1 cellular context compared by ENCODE assay signal in genomic region chr9:6006968-6007769, GRCh38.
TF ChIP-seq lines count a peak whose summit lies in the region.

No MANE protein-coding gene starts in this region.

TF ChIP-seq in K562, 482 proteins besides CTCF, POLR2A, EP300 and RAD21 (continued from another document and continues in another):
- TF ChIP-seq BCLAF1 (IDR thresholded peaks at IDR 0.05; ENCODE audit: borderline replicate concordance in 1 of 2, control insufficient read depth in 1 of 2, low read depth in 2 of 2, low read length in 1 of 2) (no peak), E2F6 (IDR thresholded peaks at IDR 0.05; ENCODE audit: borderline replicate concordance in 1 of 2, extremely low read depth in 1 of 2, insufficient read depth in 1 of 2, insufficient read length in 1 of 2, low read depth in 1 of 2, low read length in 1 of 2, poor library complexity in 1 of 2, severe bottlenecking in 1 of 2) (peak in 1 of 2 experiments; percentile 29), ZHX1 (conservative IDR thresholded peaks at IDR 0.05; ENCODE audit: low read length) (no peak), SMARCE1 (IDR thresholded peaks at IDR 0.05) (no peak), SAP30 (IDR thresholded peaks at IDR 0.05; ENCODE audit: borderline replicate concordance, insufficient read depth, low read depth, low read length, poor library complexity, severe bottlenecking) (peak; percentile 79), ETV5 (CRISPR knock-in tag; IDR thresholded peaks at IDR 0.05; ENCODE audit: low read depth) (no peak), DACH1 (IDR thresholded peaks at IDR 0.05; ENCODE audit: partially characterized antibody) (no peak), SMAD2 (IDR thresholded peaks at IDR 0.05; ENCODE audit: low read depth, low read length) (no peak), RBFOX2 (IDR thresholded peaks at IDR 0.05; ENCODE audit: low read depth, low read length) (peak; percentile 9; the same call in 1 of the 2 replicates), PBX2 (CRISPR knock-in tag; IDR thresholded peaks at IDR 0.05; ENCODE audit: low read depth) (no peak), PBX2 (tag; conservative IDR thresholded peaks at IDR 0.05; ENCODE audit: low read depth) (no peak), FOXK1 (CRISPR knock-in tag; IDR thresholded peaks at IDR 0.05; ENCODE audit: borderline replicate concordance) (no peak), IFI16 (CRISPR knock-in tag; IDR thresholded peaks at IDR 0.05) (no peak), NRF1 (conservative IDR thresholded peaks at IDR 0.05 in 1 of 2, IDR thresholded peaks at IDR 0.05 in 1 of 2) (peak; percentile 62 to 64), ZNF324 (CRISPR knock-in tag; IDR thresholded peaks at IDR 0.05) (no peak), ZNF212 (CRISPR knock-in tag; IDR thresholded peaks at IDR 0.05) (no peak), ZNF830 (CRISPR knock-in tag; IDR thresholded peaks at IDR 0.05) (no peak), HDAC2 (IDR thresholded peaks at IDR 0.05) (0 out of 2 replicates have a peak, but pooled peaks have one; percentile 17), KDM2B (CRISPR knock-in tag; IDR thresholded peaks at IDR 0.05) (no peak), PYGO2 (tag; IDR thresholded peaks at IDR 0.05) (no peak), BCOR (IDR thresholded peaks at IDR 0.05) (0 out of 2 replicates have a peak, but pooled peaks have one; percentile 18), MECOM (CRISPR knock-in tag; IDR thresholded peaks at IDR 0.05) (no peak), ZNF354B (CRISPR knock-in tag; IDR thresholded peaks at IDR 0.05) (no peak), NCOA1 (IDR thresholded peaks at IDR 0.05; ENCODE audit: low read depth) (no peak), EGR1 (conservative IDR thresholded peaks at IDR 0.05) (no peak; the same call in 1 of the 2 replicates), PRPF4 (IDR thresholded peaks at IDR 0.05; ENCODE audit: insufficient read depth, low read depth, low read length, poor library complexity, severe bottlenecking) (no peak), DEAF1 (CRISPR knock-in tag; IDR thresholded peaks at IDR 0.05) (no peak), ZNF436 (CRISPR knock-in tag; IDR thresholded peaks at IDR 0.05) (no peak), HMG20B (CRISPR knock-in tag; IDR thresholded peaks at IDR 0.05) (no peak), STAT6 (CRISPR knock-in tag; IDR thresholded peaks at IDR 0.05) (no peak), NELFE (IDR thresholded peaks at IDR 0.05; ENCODE audit: insufficient read depth, insufficient read length) (no peak), CBFA2T2 (conservative IDR thresholded peaks at IDR 0.05) (no peak), ZNF140 (CRISPR knock-in tag; IDR thresholded peaks at IDR 0.05) (no peak), ZNF263 (CRISPR knock-in tag; IDR thresholded peaks at IDR 0.05; ENCODE audit: borderline replicate concordance) (no peak), SIX5 (IDR thresholded peaks at IDR 0.05; ENCODE audit: borderline replicate concordance in 1 of 2, insufficient read depth in 1 of 2, low read depth in 1 of 2, low read length in 2 of 2) (no peak), C11orf30 (IDR thresholded peaks at IDR 0.05; ENCODE audit: low read depth) (0 out of 2 replicates have a peak, but pooled peaks have one; percentile 4), ZNF174 (CRISPR knock-in tag; IDR thresholded peaks at IDR 0.05) (no peak), NFRKB (IDR thresholded peaks at IDR 0.05; ENCODE audit: low read depth) (no peak), ZNF668 (CRISPR knock-in tag; IDR thresholded peaks at IDR 0.05) (no peak), RB1 (IDR thresholded peaks at IDR 0.05; ENCODE audit: low read depth) (no peak), ZFX (CRISPR knock-in tag; IDR thresholded peaks at IDR 0.05) (no peak), TCFL5 (CRISPR knock-in tag; conservative IDR thresholded peaks at IDR 0.05) (no peak), PATZ1 (CRISPR knock-in tag; IDR thresholded peaks at IDR 0.05; ENCODE audit: borderline replicate concordance) (no peak), POU5F1 (IDR thresholded peaks at IDR 0.05; ENCODE audit: borderline replicate concordance, low read depth, low read length, partially characterized antibody) (no peak)
- TF ChIP-seq, protein P1, sequence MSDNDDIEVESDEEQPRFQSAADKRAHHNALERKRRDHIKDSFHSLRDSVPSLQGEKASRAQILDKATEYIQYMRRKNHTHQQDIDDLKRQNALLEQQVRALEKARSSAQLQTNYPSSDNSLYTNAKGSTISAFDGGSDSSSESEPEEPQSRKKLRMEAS (CRISPR knock-in tag; IDR thresholded peaks at IDR 0.05) = peak; percentile 64
- TF ChIP-seq, protein P2, sequence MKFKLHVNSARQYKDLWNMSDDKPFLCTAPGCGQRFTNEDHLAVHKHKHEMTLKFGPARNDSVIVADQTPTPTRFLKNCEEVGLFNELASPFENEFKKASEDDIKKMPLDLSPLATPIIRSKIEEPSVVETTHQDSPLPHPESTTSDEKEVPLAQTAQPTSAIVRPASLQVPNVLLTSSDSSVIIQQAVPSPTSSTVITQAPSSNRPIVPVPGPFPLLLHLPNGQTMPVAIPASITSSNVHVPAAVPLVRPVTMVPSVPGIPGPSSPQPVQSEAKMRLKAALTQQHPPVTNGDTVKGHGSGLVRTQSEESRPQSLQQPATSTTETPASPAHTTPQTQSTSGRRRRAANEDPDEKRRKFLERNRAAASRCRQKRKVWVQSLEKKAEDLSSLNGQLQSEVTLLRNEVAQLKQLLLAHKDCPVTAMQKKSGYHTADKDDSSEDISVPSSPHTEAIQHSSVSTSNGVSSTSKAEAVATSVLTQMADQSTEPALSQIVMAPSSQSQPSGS (CRISPR knock-in tag; IDR thresholded peaks at IDR 0.05) = no peak
- TF ChIP-seq, protein P3, sequence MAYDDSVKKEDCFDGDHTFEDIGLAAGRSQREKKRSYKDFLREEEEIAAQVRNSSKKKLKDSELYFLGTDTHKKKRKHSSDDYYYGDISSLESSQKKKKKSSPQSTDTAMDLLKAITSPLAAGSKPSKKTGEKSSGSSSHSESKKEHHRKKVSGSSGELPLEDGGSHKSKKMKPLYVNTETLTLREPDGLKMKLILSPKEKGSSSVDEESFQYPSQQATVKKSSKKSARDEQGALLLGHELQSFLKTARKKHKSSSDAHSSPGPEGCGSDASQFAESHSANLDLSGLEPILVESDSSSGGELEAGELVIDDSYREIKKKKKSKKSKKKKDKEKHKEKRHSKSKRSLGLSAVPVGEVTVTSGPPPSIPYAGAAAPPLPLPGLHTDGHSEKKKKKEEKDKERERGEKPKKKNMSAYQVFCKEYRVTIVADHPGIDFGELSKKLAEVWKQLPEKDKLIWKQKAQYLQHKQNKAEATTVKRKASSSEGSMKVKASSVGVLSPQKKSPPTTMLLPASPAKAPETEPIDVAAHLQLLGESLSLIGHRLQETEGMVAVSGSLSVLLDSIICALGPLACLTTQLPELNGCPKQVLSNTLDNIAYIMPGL (CRISPR knock-in tag; IDR thresholded peaks at IDR 0.05) = no peak
